20 cellular contexts compared by ENCODE assay signal in genomic region chr12:24853588-24853987, GRCh38.
DNase-seq lines count a peak whose midpoint lies in the region; ATAC-seq, FAIRE-seq and TF ChIP-seq lines count a peak whose summit lies in the region.
"Had no signal": no experiment of that assay in that cellular context is flagged by ENCODE, and none has a peak within 500 bp of the region (broad histone marks: within the 10 kb centered on the region; RNA-seq: fewer than 3 reads in every experiment).

No MANE protein-coding gene starts in this region.

- no peaks in the 10 kb centered on the region for H3K9me3 Mint-ChIP-seq in natural killer cell treated with Interleukin-12 subunit alpha and Interleukin-12 subunit beta and Interleukin-15 and Interleukin-18, amount 100 ng/mL, for 72 hours

- H3K4me2 ChIP-seq in keratinocyte (ENCODE audit: control insufficient read depth, extremely low read depth, insufficient read depth, low read depth, low read length): peak overlapping the region; percentile 39

- no peak overlapping the region for H3K4me3 Mint-ChIP-seq in natural killer cell treated with Interleukin-12 subunit alpha and Interleukin-12 subunit beta and Interleukin-15 and Interleukin-18, amount 100 ng/mL, for 72 hours

- H3K4me3 ChIP-seq in AG04450 (ENCODE audit: low read depth, low read length) (no peak overlapping the region), astrocyte of the spinal cord (ENCODE audit: low read depth, low read length) (no peak overlapping the region), keratinocyte (ENCODE audit: control insufficient read depth in 2 of 3, extremely low read depth in 1 of 3, insufficient read depth in 2 of 3, low read depth in 1 of 3, low read length in 3 of 3) (no peak overlapping the region)
- H3K4me3 ChIP-seq: adrenal gland, heart right ventricle, lung, SJCRH30, uterus had no signal

- peaks cover 4% of the 10 kb centered on the region for H3K36me3 Mint-ChIP-seq in natural killer cell treated with Interleukin-12 subunit alpha and Interleukin-12 subunit beta and Interleukin-15 and Interleukin-18, amount 100 ng/mL, for 72 hours

- H3K27me3 Mint-ChIP-seq in natural killer cell treated with Interleukin-12 subunit alpha and Interleukin-12 subunit beta and Interleukin-15 and Interleukin-18, amount 100 ng/mL, for 72 hours: peaks cover 7 to 10% of the 10 kb centered on the region in 2 donors

- peaks cover 28% of the 10 kb centered on the region for H3K4me1 ChIP-seq in keratinocyte (ENCODE audit: control insufficient read depth, extremely low read depth, insufficient read depth, low read length)
- H3K4me1 ChIP-seq: adrenal gland, parathyroid adenoma, SJCRH30, uterus had no signal

- POLR2A ChIA-PET in AG04450 (lab: Yijun Ruan, JAX): interaction anchor here (1.0 kb wide), 1 partner anchor 58 kb away, joined by 6 read pairs; no protein-coding TSS in a partner anchor

- no peak for ATAC-seq in GM19397 (IDR thresholded peaks at IDR 0.05; ENCODE audit: unreplicated experiment)
- no peak for ATAC-seq in natural killer cell treated with Interleukin-12 subunit alpha and Interleukin-12 subunit beta and Interleukin-15 and Interleukin-18, amount 100 ng/mL, for 72 hours
- ATAC-seq: heart right ventricle had no signal

- no peak overlapping the region for H2AFZ ChIP-seq in keratinocyte (ENCODE audit: control insufficient read depth, low read length)
- H2AFZ ChIP-seq: parathyroid adenoma had no signal

- H3K9me3 ChIP-seq in AG04450 (ENCODE audit: control insufficient read depth, insufficient read depth, low read length): peaks cover 2% of the 10 kb centered on the region; the same call in 1 of the 2 replicates
- no peaks in the 10 kb centered on the region for H3K9me3 ChIP-seq in keratinocyte (ENCODE audit: control insufficient read depth, low read depth, low read length)
- H3K9me3 ChIP-seq: adrenal gland, BE2C, heart right ventricle, SJCRH30, uterus had no signal

- H3K4me1 Mint-ChIP-seq in natural killer cell treated with Interleukin-12 subunit alpha and Interleukin-12 subunit beta and Interleukin-15 and Interleukin-18, amount 100 ng/mL, for 72 hours (ENCODE audit: low read depth in 2 of 2): peaks cover 3 to 14% of the 10 kb centered on the region in 2 donors

- peak; percentile 56 for FAIRE-seq in keratinocyte (lab: Jason Lieb, UNC)

- in situ Hi-C loops in astrocyte of the spinal cord (cut with HindIII; ENCODE audit: low sequenced_read_pairs): no loop called here

- TF ChIP-seq CTCF in AG04450 (IDR thresholded peaks at IDR 0.05; ENCODE audit: low read depth, low read length): no peak
- no peak for TF ChIP-seq CTCF in astrocyte of the spinal cord (IDR thresholded peaks at IDR 0.05; ENCODE audit: low read depth, low read length)
- no peak for TF ChIP-seq CTCF in keratinocyte (optimal IDR thresholded peaks at IDR 0.05 in 1 of 3, IDR thresholded peaks at IDR 0.05 in 1 of 3, conservative IDR thresholded peaks at IDR 0.05 in 1 of 3; ENCODE audit: extremely low read depth in 1 of 3, insufficient read depth in 2 of 3, low read length in 3 of 3)

- no peaks in the 10 kb centered on the region for H3K9me1 ChIP-seq in keratinocyte (ENCODE audit: control insufficient read depth, extremely low read depth, insufficient read depth, low read length)

- no peak overlapping the region for H3K9ac ChIP-seq in keratinocyte (ENCODE audit: control insufficient read depth, extremely low read depth, insufficient read depth, low read length)
- H3K9ac ChIP-seq: parathyroid adenoma had no signal

- dilution Hi-C loops in keratinocyte (cut with MboI; ENCODE audit: extremely low pct_ligation_motif_present, low sequenced_read_pairs): no loop called here

- no peaks in the 10 kb centered on the region for H4K20me1 ChIP-seq in keratinocyte (ENCODE audit: control insufficient read depth, extremely low read depth, insufficient read depth, low read length)

- no peaks in the 10 kb centered on the region for H3K27me3 ChIP-seq in AG04450 (ENCODE audit: control insufficient read depth, insufficient read depth, low read length)
- H3K27me3 ChIP-seq in keratinocyte (ENCODE audit: control insufficient read depth, extremely low read depth, insufficient read depth, low read length): no peaks in the 10 kb centered on the region
- H3K27me3 ChIP-seq: adrenal gland, BE2C, heart right ventricle, SJCRH30, uterus had no signal

- DNase-seq in AG04450 (ENCODE audit: low read depth, low spot score) (peak; percentile 30), HS-5 (ENCODE audit: low read depth) (peak; percentile 66), astrocyte of the spinal cord (ENCODE audit: low read depth, low spot score) (peak; percentile 73), keratinocyte (ENCODE audit: low read depth, low spot score) (peak; percentile 58), NCI-H2029 (lab: John Stamatoyannopoulos, UW) (no peak), NCI-H146 (lab: John Stamatoyannopoulos, UW) (no peak)
- DNase-seq in natural killer cell treated with Interleukin-12 subunit alpha and Interleukin-12 subunit beta and Interleukin-15 and Interleukin-18, amount 100 ng/mL, for 72 hours (ENCODE audit: low spot score): no peak
- DNase-seq: adrenal gland; BE2C; effector CD8-positive, alpha-beta T cell; GF-D8; heart right ventricle; NCI-H1694 treated with DMSO at 0.1 percent for 48 hours; NCI-H774; SJCRH30; stimulated activated CD8-positive, alpha-beta memory T cell treated with anti-CD3 and anti-CD28 coated beads, Interleukin-4, amount 100 ng/mL, for 48 hours; uterus had no signal

- H3K36me3 ChIP-seq in keratinocyte (ENCODE audit: control insufficient read depth in 2 of 2, extremely low read depth in 1 of 2, insufficient read depth in 2 of 2, low read length in 2 of 2): no peaks in the 10 kb centered on the region
- H3K36me3 ChIP-seq: adrenal gland, uterus had no signal

- H3K27ac ChIP-seq in AG04450 (ENCODE audit: low read depth, low read length) (no peak overlapping the region), keratinocyte (ENCODE audit: control insufficient read depth, insufficient read depth, low read length) (peak overlapping the region; percentile 74)
- H3K27ac ChIP-seq: adrenal gland, heart right ventricle, parathyroid adenoma, SJCRH30, uterus had no signal

- H3K79me2 ChIP-seq in keratinocyte (ENCODE audit: control insufficient read depth, insufficient read depth, low read length): no peaks in the 10 kb centered on the region
- H3K79me2 ChIP-seq: parathyroid adenoma had no signal

- CTCF ChIA-PET in AG04450 (lab: Charles Lee): interaction anchor here (1.0 to 1.1 kb wide), 2 partner anchors 15 to 138 kb away, joined by 3 read pairs; no protein-coding TSS in a partner anchor

- H3K27ac Mint-ChIP-seq in natural killer cell treated with Interleukin-12 subunit alpha and Interleukin-12 subunit beta and Interleukin-15 and Interleukin-18, amount 100 ng/mL, for 72 hours: no peak overlapping the region

Comparison
In these comparisons a context has a peak if more than half of its experiments do, and no peak if none do; other contexts are left out.
1. DNase-seq: peak in AG04450 (single experiment), HS-5 (single experiment), astrocyte of the spinal cord (single experiment) and keratinocyte (single experiment); none in NCI-H2029 (single experiment), NCI-H146 (single experiment) and natural killer cell treated with Interleukin-12 subunit alpha and Interleukin-12 subunit beta and Interleukin-15 and Interleukin-18, amount 100 ng/mL, for 72 hours (single experiment).